ENCODE assay signal across 30 cellular contexts in genomic region chr14:59081680-59082079, GRCh38.
"Had no signal": no experiment of that assay in that cellular context is flagged by ENCODE, and none has a peak within 500 bp of the region (broad histone marks: within the 10 kb centered on the region; RNA-seq: fewer than 3 reads in every experiment).

No MANE protein-coding gene starts in this region.

- H3K9me3 ChIP-seq: colonic mucosa, esophagus squamous epithelium, gastroesophageal sphincter, heart left ventricle, left lung, mucosa of descending colon, pancreas, right lobe of liver, thoracic aorta, tibial nerve, upper lobe of left lung had no signal

- H3K4me1 ChIP-seq: colonic mucosa, esophagus squamous epithelium, foreskin keratinocyte, heart left ventricle, left lung, pancreas, right lobe of liver, tibial nerve, upper lobe of left lung had no signal

- H3K9me3 Mint-ChIP-seq: naive B cell; natural killer cell treated with Interleukin-12 subunit alpha and Interleukin-12 subunit beta and Interleukin-15 and Interleukin-18, amount 100 ng/mL, for 72 hours; stimulated activated naive B cell treated with anti-CD40 and anti-IgM and Interleukin-4, amounts not matched to agents 10 μg/mL and 1 μg/mL and 100 μg/mL, for 72 hours; stimulated activated naive CD8-positive, alpha-beta T cell treated with anti-CD3 and anti-CD28 coated beads, Interleukin-15, Interleukin-2, amounts not matched to agents 100 ng/mL and 50 ng/mL, for 24 hours had no signal

- H3K4me3 Mint-ChIP-seq: mesothelial cell of epicardium; naive B cell; natural killer cell treated with Interleukin-12 subunit alpha and Interleukin-12 subunit beta and Interleukin-15 and Interleukin-18, amount 100 ng/mL, for 72 hours; stimulated activated naive B cell treated with anti-CD40 and anti-IgM and Interleukin-4, amounts not matched to agents 10 μg/mL and 1 μg/mL and 100 μg/mL, for 72 hours; stimulated activated naive CD8-positive, alpha-beta T cell treated with anti-CD3 and anti-CD28 coated beads, Interleukin-15, Interleukin-2, amounts not matched to agents 100 ng/mL and 50 ng/mL, for 24 hours had no signal

- H3K36me3 Mint-ChIP-seq: mesothelial cell of epicardium; naive B cell; natural killer cell treated with Interleukin-12 subunit alpha and Interleukin-12 subunit beta and Interleukin-15 and Interleukin-18, amount 100 ng/mL, for 72 hours; stimulated activated naive B cell treated with anti-CD40 and anti-IgM and Interleukin-4, amounts not matched to agents 10 μg/mL and 1 μg/mL and 100 μg/mL, for 72 hours had no signal

- H3K36me3 ChIP-seq: colonic mucosa, esophagus squamous epithelium, gastroesophageal sphincter, heart left ventricle, left lung, pancreas, right lobe of liver, thoracic aorta, tibial nerve, upper lobe of left lung had no signal

- FAIRE-seq: endothelial cell of umbilical vein, small intestine, urothelium cell line had no signal

- H3K4me1 Mint-ChIP-seq: naive B cell; stimulated activated naive B cell treated with anti-CD40 and anti-IgM and Interleukin-4, amounts not matched to agents 10 μg/mL and 1 μg/mL and 100 μg/mL, for 72 hours had no signal

- H3K4me3 ChIP-seq: colonic mucosa, esophagus squamous epithelium, gastroesophageal sphincter, heart left ventricle, hepatocyte, left lung, mucosa of descending colon, pancreas, right lobe of liver, thoracic aorta, tibial nerve, upper lobe of left lung had no signal

- H3K79me2 ChIP-seq: hepatocyte had no signal

- DNase-seq: colonic mucosa; dermis blood vessel endothelial cell; effector memory CD4-positive, alpha-beta T cell; erythroblast; esophagus squamous epithelium; foreskin keratinocyte; heart left ventricle; kidney; left lung; mesenchymal stem cell; mucosa of descending colon; naive B cell; occipital lobe; pancreas; right lobe of liver; small intestine; stimulated activated CD4-positive, alpha-beta T cell treated with anti-CD3 and anti-CD28 coated beads, Interleukin-15, amount 100 ng/mL, for 24 hours; stimulated activated CD4-positive, alpha-beta T cell treated with anti-CD3 and anti-CD28 coated beads, Interleukin-2, amount 100 ng/mL, for 48 hours; stimulated activated naive B cell treated with anti-CD40 and anti-IgM and Interleukin-4, amounts not matched to agents 10 μg/mL and 1 μg/mL and 100 μg/mL, for 72 hours; upper lobe of left lung had no signal

- H3K27me3 ChIP-seq: colonic mucosa, esophagus squamous epithelium, gastroesophageal sphincter, hepatocyte, left lung, pancreas, right lobe of liver, tibial nerve, upper lobe of left lung had no signal

- H3K27ac Mint-ChIP-seq: mesothelial cell of epicardium; naive B cell; natural killer cell treated with Interleukin-12 subunit alpha and Interleukin-12 subunit beta and Interleukin-15 and Interleukin-18, amount 100 ng/mL, for 72 hours; progenitor cell of endocrine pancreas; stimulated activated naive B cell treated with anti-CD40 and anti-IgM and Interleukin-4, amounts not matched to agents 10 μg/mL and 1 μg/mL and 100 μg/mL, for 72 hours; stimulated activated naive CD8-positive, alpha-beta T cell treated with anti-CD3 and anti-CD28 coated beads, Interleukin-15, Interleukin-2, amounts not matched to agents 100 ng/mL and 50 ng/mL, for 24 hours had no signal

- H3K27ac ChIP-seq: colonic mucosa, esophagus squamous epithelium, foreskin keratinocyte, gastroesophageal sphincter, heart left ventricle, hepatocyte, left lung, pancreas, right lobe of liver, thoracic aorta, tibial nerve, upper lobe of left lung had no signal

- H2AFZ ChIP-seq: hepatocyte had no signal

- H3K27me3 Mint-ChIP-seq: progenitor cell of endocrine pancreas had no signal

- ATAC-seq: foreskin keratinocyte; gastroesophageal sphincter; heart left ventricle; left lung; mucosa of descending colon; natural killer cell treated with Interleukin-12 subunit alpha and Interleukin-12 subunit beta and Interleukin-15 and Interleukin-18, amount 100 ng/mL, for 72 hours; pancreas; right lobe of liver; stimulated activated naive B cell treated with anti-CD40 and anti-IgM and Interleukin-4, amounts not matched to agents 10 μg/mL and 1 μg/mL and 100 μg/mL, for 72 hours had no signal

- H3K4me2 ChIP-seq: hepatocyte had no signal
